In genomic region chr16:11796227-11797165, GRCh38 we compare ENCODE assay signal across 1 cellular context.
TF ChIP-seq lines count a peak whose summit lies in the region.

No MANE protein-coding gene starts in this region.

TF ChIP-seq in HEK293, 187 proteins besides CTCF, POLR2A, EP300 and RAD21 (continued from another document):
- no peak for TF ChIP-seq ZNF274 (IDR thresholded peaks at IDR 0.05; ENCODE audit: low read length)
- no peak for TF ChIP-seq ZNF274 (tag by site-specific recombination; IDR thresholded peaks at IDR 0.05; ENCODE audit: borderline replicate concordance)
- peak; percentile 37; the same call in 1 of the 2 replicates for TF ChIP-seq KLF1 (tag by site-specific recombination; IDR thresholded peaks at IDR 0.05)
- no peak for TF ChIP-seq BCL11A (tag by site-specific recombination; IDR thresholded peaks at IDR 0.05; ENCODE audit: low read depth)
- no peak for TF ChIP-seq ZFP37 (tag by site-specific recombination; IDR thresholded peaks at IDR 0.05)
- no peak for TF ChIP-seq ZNF555 (tag by site-specific recombination; conservative IDR thresholded peaks at IDR 0.05)
- peak; percentile 56 for TF ChIP-seq ZBTB26 (tag by site-specific recombination; optimal IDR thresholded peaks at IDR 0.05)
- TF ChIP-seq SCRT2 (tag by site-specific recombination; IDR thresholded peaks at IDR 0.05), result no peak
- TF ChIP-seq GLI4 (tag by site-specific recombination; IDR thresholded peaks at IDR 0.05), result no peak
- no peak for TF ChIP-seq ZNF585B (tag by site-specific recombination; IDR thresholded peaks at IDR 0.05)
- TF ChIP-seq ZFP41 (tag by site-specific recombination; IDR thresholded peaks at IDR 0.05; ENCODE audit: borderline replicate concordance), result no peak
- TF ChIP-seq, protein P1, sequence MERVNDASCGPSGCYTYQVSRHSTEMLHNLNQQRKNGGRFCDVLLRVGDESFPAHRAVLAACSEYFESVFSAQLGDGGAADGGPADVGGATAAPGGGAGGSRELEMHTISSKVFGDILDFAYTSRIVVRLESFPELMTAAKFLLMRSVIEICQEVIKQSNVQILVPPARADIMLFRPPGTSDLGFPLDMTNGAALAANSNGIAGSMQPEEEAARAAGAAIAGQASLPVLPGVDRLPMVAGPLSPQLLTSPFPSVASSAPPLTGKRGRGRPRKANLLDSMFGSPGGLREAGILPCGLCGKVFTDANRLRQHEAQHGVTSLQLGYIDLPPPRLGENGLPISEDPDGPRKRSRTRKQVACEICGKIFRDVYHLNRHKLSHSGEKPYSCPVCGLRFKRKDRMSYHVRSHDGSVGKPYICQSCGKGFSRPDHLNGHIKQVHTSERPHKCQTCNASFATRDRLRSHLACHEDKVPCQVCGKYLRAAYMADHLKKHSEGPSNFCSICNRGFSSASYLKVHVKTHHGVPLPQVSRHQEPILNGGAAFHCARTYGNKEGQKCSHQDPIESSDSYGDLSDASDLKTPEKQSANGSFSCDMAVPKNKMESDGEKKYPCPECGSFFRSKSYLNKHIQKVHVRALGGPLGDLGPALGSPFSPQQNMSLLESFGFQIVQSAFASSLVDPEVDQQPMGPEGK (tag by site-specific recombination; IDR thresholded peaks at IDR 0.05), result peak; percentile 57
- no peak; the same call in 1 of the 2 replicates for TF ChIP-seq ZNF645 (tag by site-specific recombination; IDR thresholded peaks at IDR 0.05)
- 0 out of 2 replicates have a peak, but pooled peaks have one; percentile 31 for TF ChIP-seq KLF10 (tag by site-specific recombination; IDR thresholded peaks at IDR 0.05)
- TF ChIP-seq KLF7 (tag by site-specific recombination; IDR thresholded peaks at IDR 0.05; ENCODE audit: borderline replicate concordance), result no peak; the same call in 1 of the 2 replicates
- TF ChIP-seq BCL11B (tag by site-specific recombination; IDR thresholded peaks at IDR 0.05; ENCODE audit: low read depth), result 0 out of 2 replicates have a peak, but pooled peaks have one; percentile 45
- TF ChIP-seq ZNF18 (tag by site-specific recombination; IDR thresholded peaks at IDR 0.05), result no peak
- TF ChIP-seq, protein P2, sequence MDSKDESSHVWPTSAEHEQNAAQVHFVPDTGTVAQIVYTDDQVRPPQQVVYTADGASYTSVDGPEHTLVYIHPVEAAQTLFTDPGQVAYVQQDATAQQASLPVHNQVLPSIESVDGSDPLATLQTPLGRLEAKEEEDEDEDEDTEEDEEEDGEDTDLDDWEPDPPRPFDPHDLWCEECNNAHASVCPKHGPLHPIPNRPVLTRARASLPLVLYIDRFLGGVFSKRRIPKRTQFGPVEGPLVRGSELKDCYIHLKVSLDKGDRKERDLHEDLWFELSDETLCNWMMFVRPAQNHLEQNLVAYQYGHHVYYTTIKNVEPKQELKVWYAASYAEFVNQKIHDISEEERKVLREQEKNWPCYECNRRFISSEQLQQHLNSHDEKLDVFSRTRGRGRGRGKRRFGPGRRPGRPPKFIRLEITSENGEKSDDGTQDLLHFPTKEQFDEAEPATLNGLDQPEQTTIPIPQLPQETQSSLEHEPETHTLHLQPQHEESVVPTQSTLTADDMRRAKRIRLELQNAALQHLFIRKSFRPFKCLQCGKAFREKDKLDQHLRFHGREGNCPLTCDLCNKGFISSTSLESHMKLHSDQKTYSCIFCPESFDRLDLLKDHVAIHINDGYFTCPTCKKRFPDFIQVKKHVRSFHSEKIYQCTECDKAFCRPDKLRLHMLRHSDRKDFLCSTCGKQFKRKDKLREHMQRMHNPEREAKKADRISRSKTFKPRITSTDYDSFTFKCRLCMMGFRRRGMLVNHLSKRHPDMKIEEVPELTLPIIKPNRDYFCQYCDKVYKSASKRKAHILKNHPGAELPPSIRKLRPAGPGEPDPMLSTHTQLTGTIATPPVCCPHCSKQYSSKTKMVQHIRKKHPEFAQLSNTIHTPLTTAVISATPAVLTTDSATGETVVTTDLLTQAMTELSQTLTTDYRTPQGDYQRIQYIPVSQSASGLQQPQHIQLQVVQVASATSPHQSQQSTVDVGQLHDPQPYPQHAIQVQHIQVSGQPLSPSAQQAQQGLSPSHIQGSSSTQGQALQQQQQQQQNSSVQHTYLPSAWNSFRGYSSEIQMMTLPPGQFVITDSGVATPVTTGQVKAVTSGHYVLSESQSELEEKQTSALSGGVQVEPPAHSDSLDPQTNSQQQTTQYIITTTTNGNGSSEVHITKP (tag by site-specific recombination; IDR thresholded peaks at IDR 0.05), result no peak
- TF ChIP-seq ZNF335 (tag by site-specific recombination; conservative IDR thresholded peaks at IDR 0.05), result peak; percentile 98
- TF ChIP-seq HIC1 (tag by site-specific recombination; IDR thresholded peaks at IDR 0.05), result peak; percentile 36; the same call in 1 of the 2 replicates
- TF ChIP-seq IKZF3 (tag by site-specific recombination; IDR thresholded peaks at IDR 0.05), result no peak
- TF ChIP-seq, protein P3, sequence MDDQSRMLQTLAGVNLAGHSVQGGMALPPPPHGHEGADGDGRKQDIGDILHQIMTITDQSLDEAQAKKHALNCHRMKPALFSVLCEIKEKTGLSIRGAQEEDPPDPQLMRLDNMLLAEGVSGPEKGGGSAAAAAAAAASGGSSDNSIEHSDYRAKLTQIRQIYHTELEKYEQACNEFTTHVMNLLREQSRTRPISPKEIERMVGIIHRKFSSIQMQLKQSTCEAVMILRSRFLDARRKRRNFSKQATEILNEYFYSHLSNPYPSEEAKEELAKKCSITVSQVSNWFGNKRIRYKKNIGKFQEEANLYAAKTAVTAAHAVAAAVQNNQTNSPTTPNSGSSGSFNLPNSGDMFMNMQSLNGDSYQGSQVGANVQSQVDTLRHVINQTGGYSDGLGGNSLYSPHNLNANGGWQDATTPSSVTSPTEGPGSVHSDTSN (CRISPR knock-in tag; IDR thresholded peaks at IDR 0.05), result no peak
